13 cellular contexts compared by ENCODE assay signal in the genomic region with DNA sequence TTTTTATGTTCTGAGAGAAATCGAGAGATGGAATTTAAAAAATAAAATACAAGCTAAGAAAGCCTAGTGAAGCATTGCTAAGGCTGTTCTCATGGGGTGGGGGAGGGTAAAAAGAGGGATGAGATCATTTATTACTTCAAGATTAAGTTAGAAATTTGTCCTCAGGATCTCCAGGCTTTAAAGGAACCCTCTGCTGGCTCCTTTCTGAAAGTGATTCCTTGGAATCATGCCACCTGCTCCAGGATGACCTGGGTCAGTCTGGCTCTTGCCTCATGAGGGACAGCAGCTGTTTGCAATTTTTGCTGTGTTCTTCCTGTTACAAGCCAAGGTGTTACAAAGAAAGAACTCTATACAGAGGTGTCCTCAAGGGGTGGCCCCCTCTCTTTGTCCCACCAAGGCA.
A peak's percentile ranks its signal among the peaks of the same experiment; 100 is the strongest.
DNase-seq lines count a peak whose midpoint lies in the region; ATAC-seq and TF ChIP-seq lines count a peak whose summit lies in the region.
"Had no signal": no experiment of that assay in that cellular context is flagged by ENCODE, and none has a peak within 500 bp of the region (broad histone marks: within the 10 kb centered on the region; RNA-seq: fewer than 3 reads in every experiment).

No MANE protein-coding gene starts in this region.

- peak; percentile 79 for ATAC-seq in Right ventricle myocardium superior (ENCODE audit: poor library complexity)
- no peak for ATAC-seq in GM21526 (IDR thresholded peaks at IDR 0.05; ENCODE audit: low FRiP score, unreplicated experiment)
- no peak for ATAC-seq in GM18873 (IDR thresholded peaks at IDR 0.05; ENCODE audit: low FRiP score, unreplicated experiment)
- ATAC-seq: K562 had no signal

- intact Hi-C loops in Right ventricle myocardium superior (cut with DNase I): no loop called here
- intact Hi-C loops in cardiac septum (cut with DNase I): no loop called here

- TF ChIP-seq CTCF in choroid plexus epithelial cell (conservative IDR thresholded peaks at IDR 0.05; ENCODE audit: low read depth, low read length): peak; percentile 8

- DNase-seq in Right ventricle myocardium superior (no peak), cardiac septum (ENCODE audit: low spot score) (no peak), choroid plexus epithelial cell (ENCODE audit: low read depth) (peak; percentile 70), kidney tubule cell (ENCODE audit: low spot score) (peak; percentile 71)
- no peak for DNase-seq in stimulated activated CD4-positive, alpha-beta T cell treated with anti-CD3 and anti-CD28 coated beads, Interleukin-2, amount 100 ng/mL, for 48 hours
- no peak for DNase-seq in effector CD8-positive, alpha-beta T cell (lab: John Stamatoyannopoulos, UW)
- DNase-seq: endodermal cell, GDM1, immature natural killer cell, OCI-M1 had no signal

- H3K4me3 ChIP-seq in choroid plexus epithelial cell (ENCODE audit: low read depth, low read length): no peak overlapping the region
- H3K4me3 ChIP-seq: K562 had no signal

Comparison
In these comparisons a context has a peak if more than half of its experiments do, and no peak if none do; other contexts are left out.
1. DNase-seq: peak in choroid plexus epithelial cell (single experiment) and kidney tubule cell (single experiment); none in Right ventricle myocardium superior (single experiment), cardiac septum (single experiment), stimulated activated CD4-positive, alpha-beta T cell treated with anti-CD3 and anti-CD28 coated beads, Interleukin-2, amount 100 ng/mL, for 48 hours (0 of 2) and effector CD8-positive, alpha-beta T cell (single experiment).